In the genomic region with DNA sequence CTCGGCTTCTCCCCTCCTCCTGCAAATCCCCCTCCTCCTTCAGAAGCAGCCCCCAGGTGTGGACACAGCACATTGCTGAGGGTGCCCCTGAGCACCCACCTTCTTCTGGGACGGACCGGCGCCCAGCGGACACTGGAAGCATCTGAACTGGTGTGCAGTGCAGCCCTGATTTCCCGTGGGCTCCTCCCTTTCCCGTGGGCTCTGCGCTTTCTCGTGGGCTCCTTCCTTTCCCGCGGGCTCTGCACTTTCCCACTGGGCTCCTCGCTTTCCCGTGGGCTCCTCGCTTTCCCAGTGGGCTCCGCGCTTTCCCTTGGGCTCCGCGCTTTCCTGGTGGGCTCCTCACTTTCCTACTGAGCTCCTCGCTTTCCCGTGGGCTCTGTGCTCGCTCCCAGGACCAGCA, we compare ENCODE assay signal across 13 cellular contexts. TPM values are rescaled to one million over a fixed set of nuclear protein-coding genes. Genes with fewer than 3 reads are reported as not detected.
DNase-seq lines count a peak whose midpoint lies in the region; ATAC-seq, FAIRE-seq and TF ChIP-seq lines count a peak whose summit lies in the region.
"Had no signal": no experiment of that assay in that cellular context is flagged by ENCODE, and none has a peak within 500 bp of the region (broad histone marks: within the 10 kb centered on the region; RNA-seq: fewer than 3 reads in every experiment).

No MANE protein-coding gene starts in this region.

- peak overlapping the region; percentile 29 for H4K8ac ChIP-seq in neuronal stem cell (ENCODE audit: low read depth, low read length)

- in situ Hi-C loops in GM12878 (cut with MboI) = no loop called here

- no peak for TF ChIP-seq EP300 in GM12878 (IDR thresholded peaks at IDR 0.05; ENCODE audit: borderline replicate concordance in 1 of 2, control insufficient read depth in 1 of 2, low read depth in 2 of 2, low read length in 2 of 2)

- no peak overlapping the region for H4K91ac ChIP-seq in neuronal stem cell (ENCODE audit: low read depth, low read length, poor library complexity)

- no peak overlapping the region for H3K9ac ChIP-seq in GM12878 (ENCODE audit: control insufficient read depth, insufficient read depth, low read length)
- no peak overlapping the region for H3K9ac ChIP-seq in neuronal stem cell (ENCODE audit: low read depth, low read length, poor library complexity)
- H3K9ac ChIP-seq: BLaER1 had no signal

- no peaks in the 10 kb centered on the region for H3K79me2 ChIP-seq in GM12878 (ENCODE audit: control insufficient read depth, insufficient read depth, low read length)

- intact Hi-C loops in natural killer cell (cut with micrococcal nuclease) = no loop called here
- intact Hi-C loops in GM12878 (cut with micrococcal nuclease; ENCODE audit: unreplicated experiment) = no loop called here

- H3K4me2 ChIP-seq in GM12878 (ENCODE audit: control insufficient read depth, insufficient read depth) = peak overlapping the region; percentile 24
- no peak overlapping the region for H3K4me2 ChIP-seq in neuronal stem cell (ENCODE audit: insufficient read depth, low read length, poor library complexity, severe bottlenecking)
- H3K4me2 ChIP-seq: GM23338 had no signal

- no peak for TF ChIP-seq RAD21 in GM12878 (IDR thresholded peaks at IDR 0.05; ENCODE audit: insufficient read depth, low read depth, low read length)

- no peaks in the 10 kb centered on the region for H3K4me1 Mint-ChIP-seq in natural killer cell treated with Interleukin-12 subunit alpha and Interleukin-12 subunit beta and Interleukin-15 and Interleukin-18, amount 100 ng/mL, for 72 hours (ENCODE audit: low read depth in 2 of 2)
- no peaks in the 10 kb centered on the region for H3K4me1 Mint-ChIP-seq in natural killer cell
- H3K4me1 Mint-ChIP-seq in effector memory CD8-positive, alpha-beta T cell (ENCODE audit: low read depth in 2 of 2) = no peaks in the 10 kb centered on the region
- H3K4me1 Mint-ChIP-seq: CD4-positive, CD25-positive, alpha-beta regulatory T cell; GM23338 had no signal

- H3K27ac Mint-ChIP-seq in natural killer cell treated with Interleukin-12 subunit alpha and Interleukin-12 subunit beta and Interleukin-15 and Interleukin-18, amount 100 ng/mL, for 72 hours = peak overlapping the region; percentile 30 to 62
- H3K27ac Mint-ChIP-seq in natural killer cell = no peak overlapping the region
- H3K27ac Mint-ChIP-seq in effector memory CD8-positive, alpha-beta T cell = peak overlapping the region in 1 of 2 donors; percentile 83
- H3K27ac Mint-ChIP-seq: CD4-positive, CD25-positive, alpha-beta regulatory T cell; GM23338 had no signal

- H3K27me3 ChIP-seq in GM12878 (replicated peaks in 1 of 2; ENCODE audit: control insufficient read depth in 2 of 2, insufficient read depth in 2 of 2, low read length in 1 of 2) = no peaks in the 10 kb centered on the region
- H3K27me3 ChIP-seq in neuronal stem cell (ENCODE audit: control insufficient read depth in 3 of 3, insufficient read depth in 3 of 3, low read depth in 1 of 3, low read length in 3 of 3) = peaks cover 0 to 33% (median 0%) of the 10 kb centered on the region in 3 experiments
- H3K27me3 ChIP-seq: BLaER1 had no signal

- peak overlapping the region; percentile 78 for H3K18ac ChIP-seq in neuronal stem cell (ENCODE audit: low read length)

- 89% methylated on average over 20 of the region's 21 CpGs for WGBS in GM12878 (ENCODE audit: insufficient coverage, insufficient replicate concordance, low lambda C conversion rate, missing lambda C conversion rate)
- WGBS in neuronal stem cell (ENCODE audit: extremely low coverage in 2 of 2, insufficient read length in 2 of 2, insufficient replicate concordance in 1 of 2), 2 donors = no CpG with 5 or more reads among the region's 21 CpGs

- H3K36me3 Mint-ChIP-seq in natural killer cell treated with Interleukin-12 subunit alpha and Interleukin-12 subunit beta and Interleukin-15 and Interleukin-18, amount 100 ng/mL, for 72 hours = no peaks in the 10 kb centered on the region
- H3K36me3 Mint-ChIP-seq in natural killer cell = no peaks in the 10 kb centered on the region
- H3K36me3 Mint-ChIP-seq in effector memory CD8-positive, alpha-beta T cell (ENCODE audit: insufficient read depth) = no peaks in the 10 kb centered on the region
- H3K36me3 Mint-ChIP-seq: CD4-positive, CD25-positive, alpha-beta regulatory T cell had no signal

- BruUV-seq in GM12878 (replicated peaks; lab: Mats Ljungman, UMichigan) = no TSS peak

- H2AFZ ChIP-seq in GM12878 (ENCODE audit: control insufficient read depth, low read depth, low read length) (no peak overlapping the region), neuronal stem cell (ENCODE audit: low read length) (no peak overlapping the region)

- TF ChIP-seq CTCF in natural killer cell (IDR thresholded peaks at IDR 0.05) = no peak
- TF ChIP-seq CTCF in GM12878 (IDR thresholded peaks at IDR 0.05 in 2 of 3, conservative IDR thresholded peaks at IDR 0.05 in 1 of 3; ENCODE audit: control insufficient read depth in 2 of 3, extremely low read depth in 1 of 3, insufficient read depth in 1 of 3, low read depth in 3 of 3, low read length in 3 of 3) = no peak

- peak overlapping the region; percentile 93 for H2BK12ac ChIP-seq in neuronal stem cell (ENCODE audit: low read length)

- peak overlapping the region; percentile 97 for H2AK5ac ChIP-seq in neuronal stem cell (ENCODE audit: low read depth, low read length)

- H2BK15ac ChIP-seq in neuronal stem cell (ENCODE audit: low read length) = peak overlapping the region; percentile 11

- H3K36me3 ChIP-seq in GM12878 (ENCODE audit: control insufficient read depth in 2 of 2, insufficient read depth in 2 of 2, low read length in 1 of 2) (no peaks in the 10 kb centered on the region), neuronal stem cell (replicated peaks in 1 of 2; ENCODE audit: control insufficient read depth in 2 of 2, insufficient read depth in 2 of 2, low read length in 2 of 2) (no peaks in the 10 kb centered on the region)
- H3K36me3 ChIP-seq: BLaER1, HAP-1 had no signal

- FAIRE-seq in GM12878 (lab: Jason Lieb, UNC) = no peak

- RAD21 ChIA-PET in GM12878 (lab: Charles Lee; ENCODE audit: unreplicated experiment) = interaction anchor here (0.9 to 1.8 kb wide), 7 partner anchors 12 to 87 kb away, joined by 3 to 6 read pairs (median 4); no protein-coding TSS in a partner anchor

- H3K4me3 ChIP-seq in GM12878 = no peak overlapping the region
- no peak overlapping the region for H3K4me3 ChIP-seq in neuronal stem cell (ENCODE audit: low read length in 2 of 2)
- H3K4me3 ChIP-seq: BLaER1, GM23338, HAP-1 had no signal

- ATAC-seq in natural killer cell treated with Interleukin-12 subunit alpha and Interleukin-12 subunit beta and Interleukin-15 and Interleukin-18, amount 100 ng/mL, for 72 hours = no peak
- no peak for ATAC-seq in natural killer cell
- ATAC-seq in GM12878 = no peak
- ATAC-seq in esophagus mucosa = no peak
- ATAC-seq in effector memory CD8-positive, alpha-beta T cell (replicated peaks) = no peak
- no peak for ATAC-seq in GM18867 (IDR thresholded peaks at IDR 0.05; ENCODE audit: unreplicated experiment)
- ATAC-seq: GM23338 had no signal

- peaks cover 49% of the 10 kb centered on the region for H3K4me1 ChIP-seq in GM12878 (ENCODE audit: control insufficient read depth, insufficient read depth, low read length)
- peaks cover 7 to 10% of the 10 kb centered on the region in 2 donors for H3K4me1 ChIP-seq in neuronal stem cell (ENCODE audit: control insufficient read depth in 2 of 2, insufficient read depth in 1 of 2, low read depth in 1 of 2, low read length in 2 of 2)
- H3K4me1 ChIP-seq: HAP-1 had no signal

- 0 out of 2 replicates have a peak overlapping the region, but pooled peaks have one; percentile 78 for H3K27ac ChIP-seq in GM12878 (ENCODE audit: control insufficient read depth, insufficient read depth)
- no peak overlapping the region for H3K27ac ChIP-seq in neuronal stem cell (replicated peaks; ENCODE audit: low read length)
- H3K27ac ChIP-seq: 22Rv1 had no signal

- H4K20me1 ChIP-seq in GM12878 (ENCODE audit: control insufficient read depth, insufficient read depth) = no peaks in the 10 kb centered on the region
- H4K20me1 ChIP-seq: BLaER1 had no signal

- H3K4ac ChIP-seq in neuronal stem cell (ENCODE audit: low read length) = peak overlapping the region; percentile 78

- no peak overlapping the region for H2BK5ac ChIP-seq in neuronal stem cell (ENCODE audit: low read length)

- peak overlapping the region; percentile 75 for H3K23ac ChIP-seq in neuronal stem cell (ENCODE audit: low read depth, low read length, poor library complexity)

- peak overlapping the region; percentile 93 for H2BK120ac ChIP-seq in neuronal stem cell (ENCODE audit: low read depth, low read length)

- CTCF ChIA-PET in GM12878 (lab: Yijun Ruan, JAX) = no interaction called here

- SMC1A ChIA-PET in GM12878 (lab: Charles Lee; ENCODE audit: uncharacterized antibody, unreplicated experiment) = interaction anchor here (0.8 to 2.4 kb wide), 4 partner anchors 10 to 89 kb away, joined by 3 to 7 read pairs (median 5); no protein-coding TSS in a partner anchor

- POLR2A ChIA-PET in GM12878 (lab: Charles Lee) = interaction anchor here (1.0 to 2.4 kb wide), 6 partner anchors 33 to 89 kb away, joined by 4 to 8 read pairs (median 6); a partner anchor contains a TSS

- no peak overlapping the region for H3K4me3 Mint-ChIP-seq in natural killer cell treated with Interleukin-12 subunit alpha and Interleukin-12 subunit beta and Interleukin-15 and Interleukin-18, amount 100 ng/mL, for 72 hours
- H3K4me3 Mint-ChIP-seq in natural killer cell = no peak overlapping the region
- H3K4me3 Mint-ChIP-seq in effector memory CD8-positive, alpha-beta T cell = no peak overlapping the region
- H3K4me3 Mint-ChIP-seq: CD4-positive, CD25-positive, alpha-beta regulatory T cell; GM23338 had no signal

- H3K14ac ChIP-seq in neuronal stem cell (ENCODE audit: low read length) = peak overlapping the region; percentile 87

- 0 out of 2 replicates have a peak, but pooled peaks have one; percentile 14 for TF ChIP-seq POLR2A in GM12878 (IDR thresholded peaks at IDR 0.05; ENCODE audit: low read depth, low read length)

- no peaks in the 10 kb centered on the region for H3K9me3 Mint-ChIP-seq in natural killer cell treated with Interleukin-12 subunit alpha and Interleukin-12 subunit beta and Interleukin-15 and Interleukin-18, amount 100 ng/mL, for 72 hours
- no peaks in the 10 kb centered on the region for H3K9me3 Mint-ChIP-seq in natural killer cell
- H3K9me3 Mint-ChIP-seq in effector memory CD8-positive, alpha-beta T cell = no peaks in the 10 kb centered on the region
- H3K9me3 Mint-ChIP-seq: GM23338 had no signal

- H3K9me3 ChIP-seq in GM12878 (replicated peaks; ENCODE audit: control insufficient read depth, insufficient read depth, low read length) (no peaks in the 10 kb centered on the region), neuronal stem cell (replicated peaks in 1 of 2; ENCODE audit: control insufficient read depth in 2 of 2, insufficient read depth in 1 of 2, low read depth in 1 of 2, low read length in 2 of 2) (peaks cover 0 to 1% of the 10 kb centered on the region in 2 donors)
- H3K9me3 ChIP-seq: BLaER1, HAP-1 had no signal

- no peaks in the 10 kb centered on the region for H3K27me3 Mint-ChIP-seq in natural killer cell treated with Interleukin-12 subunit alpha and Interleukin-12 subunit beta and Interleukin-15 and Interleukin-18, amount 100 ng/mL, for 72 hours
- peaks cover 0 to 2% of the 10 kb centered on the region in 2 donors for H3K27me3 Mint-ChIP-seq in natural killer cell (ENCODE audit: low read depth in 2 of 2)
- H3K27me3 Mint-ChIP-seq in effector memory CD8-positive, alpha-beta T cell = peaks cover 4 to 26% of the 10 kb centered on the region in 2 donors
- H3K27me3 Mint-ChIP-seq: CD4-positive, CD25-positive, alpha-beta regulatory T cell had no signal

- no peaks in the 10 kb centered on the region for H3K79me1 ChIP-seq in neuronal stem cell (ENCODE audit: low read depth, low read length)

- DNase-seq in natural killer cell treated with Interleukin-12 subunit alpha and Interleukin-12 subunit beta and Interleukin-15 and Interleukin-18, amount 100 ng/mL, for 72 hours (ENCODE audit: low spot score) = no peak
- DNase-seq in natural killer cell (no peak), GM12878 (ENCODE audit: low read depth, low spot score) (no peak), neuronal stem cell (ENCODE audit: low spot score) (no peak), CD1c-positive myeloid dendritic cell (ENCODE audit: extremely low spot score) (no peak)
- no peak for DNase-seq in effector memory CD8-positive, alpha-beta T cell
- DNase-seq: CD4-positive, CD25-positive, alpha-beta regulatory T cell had no signal

RNA-seq across cellular contexts. Expression of a gene that starts 32.6 kb away (rescaled TPM):
- 100 to 1,000 TPM in 1 of 2 donors, 10 to 100 TPM in 1; 52.3 to 125 TPM for total RNA-seq in natural killer cell treated with Interleukin-12 subunit alpha and Interleukin-12 subunit beta and Interleukin-15 and Interleukin-18, amount 100 ng/mL, for 72 hours
- total RNA-seq in natural killer cell = 10 to 100 TPM; 45.0 to 71.4 (median 51.6) TPM
- total RNA-seq in GM12878 (2013; cell fraction: nucleolus; rRNA removed) = 60.4 and 72.7 TPM in 2 replicates
- total RNA-seq in GM12878 (2014; rRNA removed) = 30.9 and 32.8 TPM in 2 replicates
- total RNA-seq in GM12878 (2014; rRNA removed; fragmentation: Illumina TruSeq; extraction: Trizol) = 18.5 and 20.7 TPM in 2 replicates
- 36.1 and 43.8 TPM in 2 replicates for total RNA-seq in GM12878 (2021)
- polyA plus RNA-seq in GM12878 (2011; ENCODE audit: low read depth) = 7.5 TPM
- 15.1 and 17.8 TPM in 2 replicates for polyA plus RNA-seq in GM12878 (2011; rRNA removed)
- 18.1 and 23.3 TPM in 2 replicates for polyA plus RNA-seq in GM12878 (2011; cell fraction: cytosol; rRNA removed)
- 28.8 and 39.9 TPM in 2 replicates for polyA plus RNA-seq in GM12878 (2011; cell fraction: nucleus; rRNA removed)
- 23.9 and 24.2 TPM in 2 replicates for polyA plus RNA-seq in GM12878 (2012)
- polyA plus RNA-seq in GM12878 (2014; fragmentation: Illumina TruSeq; extraction: Trizol) = 15.6 and 16.9 TPM in 2 replicates
- 1 to 10 TPM; 1.0 to 3.5 TPM for polyA plus RNA-seq in GM12878 (2014; fragmentation: Nextera tagmentation; extraction: Ambion mirVana)
- 36.8 and 39.3 TPM in 2 replicates for polyA plus RNA-seq in GM12878 (2014; rRNA removed)
- 10 to 100 TPM; 35.0 to 44.4 TPM for polyA plus RNA-seq in GM12878 (2016; fragmentation: Nextera tagmentation; extraction: Ambion mirVana)
- polyA minus RNA-seq in GM12878 (2011; rRNA and poly(A)+ RNA removed) = 16.5 and 25.4 TPM in 2 replicates
- polyA minus RNA-seq in GM12878 (2011; cell fraction: cytosol; rRNA and poly(A)+ RNA removed) = 18.8 and 21.5 TPM in 2 replicates
- 13.2 and 18.4 TPM in 2 replicates for polyA minus RNA-seq in GM12878 (2011; cell fraction: nucleus; rRNA and poly(A)+ RNA removed)
- polyA plus RNA-seq in neuronal stem cell (2013, experiment 1 of 2) = 8.9 TPM
- polyA plus RNA-seq in neuronal stem cell (2013, experiment 2 of 2) = 9.7 TPM
- total RNA-seq in esophagus mucosa = 14.1 TPM

Comparison
In these comparisons a context has a peak if more than half of its experiments do, and no peak if none do; other contexts are left out.
1. H3K27ac Mint-ChIP-seq: peak in natural killer cell treated with Interleukin-12 subunit alpha and Interleukin-12 subunit beta and Interleukin-15 and Interleukin-18, amount 100 ng/mL, for 72 hours (2 of 2); none in natural killer cell (0 of 2).